9 cellular contexts compared by ENCODE assay signal in genomic region chr18:49849331-49850217, GRCh38. TPM values are rescaled to one million over a fixed set of nuclear protein-coding genes. Genes with fewer than 3 reads are reported as not detected.
DNase-seq lines count a peak whose midpoint lies in the region; TF ChIP-seq lines count a peak whose summit lies in the region.
"Had no signal": no experiment of that assay in that cellular context is flagged by ENCODE, and none has a peak within 500 bp of the region (broad histone marks: within the 10 kb centered on the region; RNA-seq: fewer than 3 reads in every experiment).

No MANE protein-coding gene starts in this region.

- intact Hi-C loops in stomach (cut with DNase I; ENCODE audit: low total_unique reads), result no loop called here

- DNase-seq in SIG-M5 treated with dmso at 0.1 percent for 504 hours (lab: John Stamatoyannopoulos, UW; ENCODE audit: unreplicated experiment) (peak; percentile 24), SIG-M5 (lab: John Stamatoyannopoulos, UW) (no peak), Peyer's patch (peak in 2 of 3 donors; percentile 93 to 94), glomerular visceral epithelial cell (ENCODE audit: extremely low spot score) (peak; percentile 98), stomach (peak; percentile 72), coronary artery (ENCODE audit: low spot score) (no peak), OCI-M2 (lab: John Stamatoyannopoulos, UW; ENCODE audit: unreplicated experiment) (no peak)
- DNase-seq in stimulated activated CD4-positive, alpha-beta T cell treated with anti-CD3 and anti-CD28 coated beads, Interleukin-4, amount 100 ng/mL, for 1 hour, result no peak

- H3K4me1 ChIP-seq in Peyer's patch, result peaks cover 0 to 18% (median 0%) of the 10 kb centered on the region in 4 donors
- H3K4me1 ChIP-seq in stomach, result peaks cover 0 to 26% (median 7%) of the 10 kb centered on the region in 4 donors

- no peak for TF ChIP-seq EP300 in stomach (IDR thresholded peaks at IDR 0.05)

- H3K9me3 ChIP-seq in Peyer's patch, result no peaks in the 10 kb centered on the region
- H3K9me3 ChIP-seq in stomach, result no peaks in the 10 kb centered on the region
- H3K9me3 ChIP-seq: BLaER1 had no signal

- TF ChIP-seq POLR2A in Peyer's patch (IDR thresholded peaks at IDR 0.05) (peak; percentile 73 to 75), stomach (IDR thresholded peaks at IDR 0.05) (no peak)

- WGBS in stomach, 5 donors, result 36 to 59% (median 55%) methylated on average over 13 to 14 of the region's 14 CpGs

- H3K4me3 ChIP-seq in Peyer's patch (peak overlapping the region in 2 of 4 donors; percentile 46 to 48), stomach (no peak overlapping the region), coronary artery (no peak overlapping the region)
- H3K4me3 ChIP-seq: BLaER1 had no signal

- TF ChIP-seq CTCF in Peyer's patch (IDR thresholded peaks at IDR 0.05), result peak in 3 of 6 experiments; percentile 36 to 56 (median 36)
- TF ChIP-seq CTCF in stomach (IDR thresholded peaks at IDR 0.05), result no peak
- TF ChIP-seq CTCF in coronary artery (IDR thresholded peaks at IDR 0.05), result no peak

- H3K36me3 ChIP-seq in Peyer's patch (peaks cover 0 to 26% (median 0%) of the 10 kb centered on the region in 3 donors), stomach (peaks cover 0 to 8% (median 4%) of the 10 kb centered on the region in 4 donors)
- H3K36me3 ChIP-seq: BLaER1 had no signal

- peak overlapping the region in 3 of 4 donors; percentile 70 to 90 (median 90) for H3K27ac ChIP-seq in Peyer's patch
- H3K27ac ChIP-seq in stomach, result peak overlapping the region in 3 of 5 donors; percentile 68 to 79 (median 75)
- no peak overlapping the region for H3K27ac ChIP-seq in coronary artery
- H3K27ac ChIP-seq: BLaER1 had no signal

- H3K27me3 ChIP-seq in Peyer's patch, result no peaks in the 10 kb centered on the region
- H3K27me3 ChIP-seq in stomach, result peaks cover 0 to 29% (median 0%) of the 10 kb centered on the region in 3 donors
- H3K27me3 ChIP-seq: BLaER1 had no signal

RNA-seq across cellular contexts. Expression of gene ACAA2, which starts 36.2 kb away (rescaled TPM):
- total RNA-seq in Peyer's patch (100 to 1,000 TPM in 3 of 4 donors, 10 to 100 TPM in 1; 97.4 to 257 (median 143) TPM), stomach (100 to 1,000 TPM in 1 of 5 donors, 10 to 100 TPM in 4; 25.6 to 122 (median 45.5) TPM)
- 10 to 100 TPM; 23.3 to 36.8 (median 35.3) TPM for polyA plus RNA-seq in stomach

Comparison
In these comparisons a context has a peak if more than half of its experiments do, and no peak if none do; other contexts are left out.
1. DNase-seq: peak in SIG-M5 treated with dmso at 0.1 percent for 504 hours (single experiment), Peyer's patch (2 of 3), glomerular visceral epithelial cell (single experiment) and stomach (single experiment); none in SIG-M5 (single experiment), stimulated activated CD4-positive, alpha-beta T cell treated with anti-CD3 and anti-CD28 coated beads, Interleukin-4, amount 100 ng/mL, for 1 hour (single experiment), coronary artery (single experiment) and OCI-M2 (single experiment).
2. H3K27ac ChIP-seq: peak in Peyer's patch (3 of 4) and stomach (3 of 5); none in coronary artery (0 of 2).
3. POLR2A ChIP-seq: peak in Peyer's patch (2 of 2); none in stomach (0 of 4).